ENCODE assay signal across 26 cellular contexts in genomic region chr16:81664153-81664552, GRCh38.
"Had no signal": no experiment of that assay in that cellular context is flagged by ENCODE, and none has a peak within 500 bp of the region (broad histone marks: within the 10 kb centered on the region; RNA-seq: fewer than 3 reads in every experiment).

No MANE protein-coding gene starts in this region.

- H3K27ac ChIP-seq: epithelial cell of prostate, gastrocnemius medialis, neural progenitor cell, prostate gland, right atrium auricular region, sigmoid colon, testis, tibial artery had no signal

- H3K4me3 Mint-ChIP-seq: mesothelial cell of epicardium; naive B cell; natural killer cell treated with Interleukin-12 subunit alpha and Interleukin-12 subunit beta and Interleukin-15 and Interleukin-18, amount 100 ng/mL, for 72 hours; neural progenitor cell; stimulated activated memory B cell treated with anti-CD40 and anti-IgM and Interleukin-4, amounts not matched to agents 10 μg/mL and 1 μg/mL and 100 μg/mL, for 72 hours; stimulated activated naive CD8-positive, alpha-beta T cell treated with anti-CD3 and anti-CD28 coated beads, Interleukin-15, Interleukin-2, amounts not matched to agents 100 ng/mL and 50 ng/mL, for 24 hours; type B pancreatic cell had no signal

- H3K4me1 Mint-ChIP-seq: stimulated activated memory B cell treated with anti-CD40 and anti-IgM and Interleukin-4, amounts not matched to agents 10 μg/mL and 1 μg/mL and 100 μg/mL, for 72 hours had no signal

- ATAC-seq: esophagus mucosa; gastrocnemius medialis; left ventricle myocardium superior; mucosa of descending colon; natural killer cell treated with Interleukin-12 subunit alpha and Interleukin-12 subunit beta and Interleukin-15 and Interleukin-18, amount 100 ng/mL, for 72 hours; stimulated activated memory B cell treated with anti-CD40 and anti-IgM and Interleukin-4, amounts not matched to agents 10 μg/mL and 1 μg/mL and 100 μg/mL, for 72 hours had no signal

- H3K27ac Mint-ChIP-seq: mesothelial cell of epicardium; natural killer cell treated with Interleukin-12 subunit alpha and Interleukin-12 subunit beta and Interleukin-15 and Interleukin-18, amount 100 ng/mL, for 72 hours; neural progenitor cell; stimulated activated memory B cell treated with anti-CD40 and anti-IgM and Interleukin-4, amounts not matched to agents 10 μg/mL and 1 μg/mL and 100 μg/mL, for 72 hours; stimulated activated naive CD8-positive, alpha-beta T cell treated with anti-CD3 and anti-CD28 coated beads, Interleukin-15, Interleukin-2, amounts not matched to agents 100 ng/mL and 50 ng/mL, for 24 hours; type B pancreatic cell had no signal

- H3K27me3 Mint-ChIP-seq: naive B cell; natural killer cell treated with Interleukin-12 subunit alpha and Interleukin-12 subunit beta and Interleukin-15 and Interleukin-18, amount 100 ng/mL, for 72 hours; stimulated activated memory B cell treated with anti-CD40 and anti-IgM and Interleukin-4, amounts not matched to agents 10 μg/mL and 1 μg/mL and 100 μg/mL, for 72 hours; stimulated activated naive CD8-positive, alpha-beta T cell treated with anti-CD3 and anti-CD28 coated beads, Interleukin-15, Interleukin-2, amounts not matched to agents 100 ng/mL and 50 ng/mL, for 24 hours; type B pancreatic cell had no signal

- H3K9me3 Mint-ChIP-seq: mesothelial cell of epicardium; natural killer cell treated with Interleukin-12 subunit alpha and Interleukin-12 subunit beta and Interleukin-15 and Interleukin-18, amount 100 ng/mL, for 72 hours; neural progenitor cell; stimulated activated naive CD8-positive, alpha-beta T cell treated with anti-CD3 and anti-CD28 coated beads, Interleukin-15, Interleukin-2, amounts not matched to agents 100 ng/mL and 50 ng/mL, for 24 hours; type B pancreatic cell had no signal

- DNase-seq: cerebellar nuclear complex; cortex of kidney; foreskin fibroblast; gastrocnemius medialis; head of caudate nucleus; left ventricle myocardium superior; mesenchymal stem cell; mucosa of descending colon; naive B cell; nucleus accumbens; sigmoid colon; stimulated activated CD4-positive, alpha-beta T cell treated with anti-CD3 and anti-CD28 coated beads, Interleukin-2, amount 100 ng/mL, for 24 hours; stimulated activated CD4-positive, alpha-beta T cell treated with anti-CD3 and anti-CD28 coated beads, Interleukin-4, amount 100 ng/mL, for 24 hours; substantia nigra; testis; tibial artery had no signal
